Comparison of ENCODE assay signal across 8 cellular contexts in genomic region chr16:68644715-68645493, GRCh38. TPM values are rescaled to one million over a fixed set of nuclear protein-coding genes. Genes with fewer than 3 reads are reported as not detected.
DNase-seq lines count a peak whose midpoint lies in the region; ATAC-seq and TF ChIP-seq lines count a peak whose summit lies in the region.

Gene CDH3, plus strand, starts transcription at chr16:68645310. Its CDS starts 70 bp downstream, at chr16:68645380.

- H3K9ac ChIP-seq in IMR-90 (ENCODE audit: low read depth, low read length) (no peak within 1 kb of the TSS), skeletal muscle satellite cell (ENCODE audit: low read depth, low read length) (no peak within 1 kb of the TSS)

- H2AFZ ChIP-seq in IMR-90 (replicated peaks; ENCODE audit: low read length, poor library complexity) = no peak within 1 kb of the TSS
- peak within 1 kb of the TSS; percentile 82 for H2AFZ ChIP-seq in hepatocyte

- H2BK120ac ChIP-seq in IMR-90 (ENCODE audit: low read depth, low read length) = no peak within 1 kb of the TSS

- peaks cover 33% of the 10 kb centered on the region for H3K79me2 ChIP-seq in hepatocyte

- no peak within 1 kb of the TSS for H2BK15ac ChIP-seq in IMR-90 (ENCODE audit: low read depth, low read length)

- no peak within 1 kb of the TSS for H4K91ac ChIP-seq in IMR-90 (ENCODE audit: insufficient read depth, low read depth, low read length)

- 5% methylated on average over 13 of the region's 53 CpGs; no CpG with 5 or more reads in 1 of the 2 experiments for WGBS in IMR-90 (ENCODE audit: extremely low coverage in 2 of 2, insufficient read length in 1 of 2), 2 experiments
- WGBS in hepatocyte (ENCODE audit: low lambda C conversion rate, missing lambda C conversion rate) = 2% methylated on average over 45 of the region's 53 CpGs

- H3K56ac ChIP-seq in IMR-90 (ENCODE audit: extremely low read depth, insufficient read depth, low read length) = no peak within 1 kb of the TSS

- H3K36me3 ChIP-seq in CD8-positive, alpha-beta memory T cell (ENCODE audit: insufficient read depth, low read length) = no peaks in the 10 kb centered on the region
- H3K36me3 ChIP-seq in IMR-90 (ENCODE audit: control insufficient read depth, insufficient read depth, low read length) (no peaks in the 10 kb centered on the region), hepatocyte (replicated peaks; ENCODE audit: insufficient read depth, low read depth) (no peaks in the 10 kb centered on the region), skeletal muscle satellite cell (ENCODE audit: insufficient read depth, low read length) (no peaks in the 10 kb centered on the region)

- H3K9me3 ChIP-seq in CD8-positive, alpha-beta memory T cell (ENCODE audit: low read length) = no peaks in the 10 kb centered on the region
- H3K9me3 ChIP-seq in IMR-90 (ENCODE audit: control insufficient read depth, insufficient read depth, low read length) (no peaks in the 10 kb centered on the region), hepatocyte (ENCODE audit: low read depth) (no peaks in the 10 kb centered on the region), skeletal muscle satellite cell (replicated peaks; ENCODE audit: low read length) (no peaks in the 10 kb centered on the region)

- CTCF ChIA-PET in CD8-positive, alpha-beta memory T cell (lab: Charles Lee) = interaction anchor here (1.0 kb wide), 1 partner anchor 116 kb away, joined by 4 read pairs; no protein-coding TSS in a partner anchor
- CTCF ChIA-PET in IMR-90 (lab: Yijun Ruan, JAX) = no interaction called here

- H3K4me2 ChIP-seq in IMR-90 (ENCODE audit: low read depth, low read length) = no peak within 1 kb of the TSS
- peak within 1 kb of the TSS; percentile 85 for H3K4me2 ChIP-seq in hepatocyte
- H3K4me2 ChIP-seq in skeletal muscle satellite cell (ENCODE audit: low read length) = peak within 1 kb of the TSS; percentile 13

- H3K27me3 ChIP-seq in CD8-positive, alpha-beta memory T cell (ENCODE audit: insufficient read depth, low read length, poor library complexity, severe bottlenecking) = peaks cover 51% of the 10 kb centered on the region
- H3K27me3 ChIP-seq in IMR-90 (ENCODE audit: control insufficient read depth, insufficient read depth, low read length) = peaks cover 59% of the 10 kb centered on the region
- peaks cover 13% of the 10 kb centered on the region for H3K27me3 ChIP-seq in hepatocyte
- H3K27me3 ChIP-seq in skeletal muscle satellite cell (ENCODE audit: control insufficient read depth, insufficient read depth, low read length) = peaks cover 73% of the 10 kb centered on the region

- POLR2A ChIA-PET in CD8-positive, alpha-beta memory T cell (lab: Charles Lee) = no interaction called here
- POLR2A ChIA-PET in IMR-90 (lab: Charles Lee; ENCODE audit: unreplicated experiment) = no interaction called here

- H3K9me1 ChIP-seq in IMR-90 (ENCODE audit: insufficient read depth, low read length) = no peaks in the 10 kb centered on the region

- peak; percentile 16; the same call in 1 of the 2 replicates for ATAC-seq in IMR-90 (ENCODE audit: low read depth)
- ATAC-seq in GM19324 (IDR thresholded peaks at IDR 0.05; ENCODE audit: low FRiP score, unreplicated experiment) = no peak

- peak within 1 kb of the TSS; percentile 13 for H2AK9ac ChIP-seq in IMR-90 (replicated peaks; ENCODE audit: low read depth, low read length, poor library complexity)

- no peaks in the 10 kb centered on the region for H4K20me1 ChIP-seq in IMR-90 (ENCODE audit: insufficient read depth, low read length)
- H4K20me1 ChIP-seq in hepatocyte (ENCODE audit: insufficient read depth, poor library complexity, severe bottlenecking) = no peaks in the 10 kb centered on the region

- no peak within 1 kb of the TSS for H2BK5ac ChIP-seq in IMR-90 (ENCODE audit: low read depth, low read length, poor library complexity, severe bottlenecking)

- no peak within 1 kb of the TSS for H3K4ac ChIP-seq in IMR-90 (ENCODE audit: low read depth, low read length)

- H3K23ac ChIP-seq in IMR-90 (ENCODE audit: low read depth, low read length) = no peak within 1 kb of the TSS

- no TSS peak for BruUV-seq in IMR-90 (replicated peaks; lab: Mats Ljungman, UMichigan)

- no peak for TF ChIP-seq RAD21 in IMR-90 (IDR thresholded peaks at IDR 0.05; ENCODE audit: low read length)

- no peak within 1 kb of the TSS for H3K27ac ChIP-seq in CD8-positive, alpha-beta memory T cell (ENCODE audit: low read depth, low read length)
- H3K27ac ChIP-seq in IMR-90 (ENCODE audit: insufficient read depth, low read length) (no peak within 1 kb of the TSS), hepatocyte (peak within 1 kb of the TSS; percentile 91)

- peaks cover 9 to 27% (median 12%) of the 10 kb centered on the region in 3 donors for H3K4me1 Mint-ChIP-seq in CD8-positive, alpha-beta memory T cell

- peak within 1 kb of the TSS; percentile 48 to 89 (median 67) for H3K4me3 Mint-ChIP-seq in CD8-positive, alpha-beta memory T cell

- no peak within 1 kb of the TSS for H3K18ac ChIP-seq in IMR-90 (ENCODE audit: low read depth, low read length)

- H3K36me3 Mint-ChIP-seq in CD8-positive, alpha-beta memory T cell = no peaks in the 10 kb centered on the region

- no peak within 1 kb of the TSS for H4K8ac ChIP-seq in IMR-90 (ENCODE audit: low read depth in 2 of 2, low read length in 2 of 2)

- H2BK20ac ChIP-seq in IMR-90 (ENCODE audit: low read depth, low read length) = no peak within 1 kb of the TSS

- peaks cover 13% of the 10 kb centered on the region for H3K4me1 ChIP-seq in CD8-positive, alpha-beta memory T cell (ENCODE audit: insufficient read depth, low read length)
- H3K4me1 ChIP-seq in IMR-90 (ENCODE audit: control insufficient read depth, insufficient read depth, low read length) = no peaks in the 10 kb centered on the region
- peaks cover 45% of the 10 kb centered on the region for H3K4me1 ChIP-seq in hepatocyte (ENCODE audit: insufficient read depth)
- peaks cover 9% of the 10 kb centered on the region for H3K4me1 ChIP-seq in skeletal muscle satellite cell (ENCODE audit: control insufficient read depth, insufficient read depth, low read length)

- intact Hi-C loops in IMR-90 (cut with micrococcal nuclease) = no loop called here

- H3K27ac Mint-ChIP-seq in CD8-positive, alpha-beta memory T cell = no peak within 1 kb of the TSS

- no peak for TF ChIP-seq CTCF in IMR-90 (conservative IDR thresholded peaks at IDR 0.05; ENCODE audit: low read depth, low read length)
- TF ChIP-seq CTCF in hepatocyte (IDR thresholded peaks at IDR 0.05; ENCODE audit: poor library complexity) = no peak

- H4K5ac ChIP-seq in IMR-90 (ENCODE audit: low read depth, low read length) = no peak within 1 kb of the TSS

- in situ Hi-C loops in IMR-90 (cut with MboI; ENCODE audit: low sequenced_read_pairs) = no loop called here

- DNase-seq in CD8-positive, alpha-beta memory T cell = peak in 2 of 5 donors; percentile 13 to 25
- DNase-seq in IMR-90 = no peak
- peak; percentile 44 for DNase-seq in activated T-cell treated with anti-CD3 and anti-CD28 coated beads, Interleukin-2, amount 50 U/mL, for 1 hour
- peak; percentile 80 for DNase-seq in hepatocyte (ENCODE audit: low spot score)
- no peak for DNase-seq in NOMO-1 treated with dmso at 0.1 percent for 144 hours (lab: John Stamatoyannopoulos, UW; ENCODE audit: unreplicated experiment)
- DNase-seq in glomerular visceral epithelial cell (ENCODE audit: extremely low spot score) = no peak

- H3K9me2 ChIP-seq in hepatocyte (replicated peaks; ENCODE audit: insufficient read depth) = no peaks in the 10 kb centered on the region

- H3K9me3 Mint-ChIP-seq in CD8-positive, alpha-beta memory T cell = no peaks in the 10 kb centered on the region

- TF ChIP-seq POLR2A in IMR-90 (IDR thresholded peaks at IDR 0.05; ENCODE audit: low read depth, low read length) = no peak

- dilution Hi-C loops in IMR-90 (cut with HindIII; ENCODE audit: low sequenced_read_pairs, unreplicated experiment) = no loop called here

- H3K79me1 ChIP-seq in IMR-90 (ENCODE audit: low read depth in 1 of 2, low read length in 2 of 2) = no peaks in the 10 kb centered on the region

- H3K14ac ChIP-seq in IMR-90 (replicated peaks; ENCODE audit: low read depth, low read length) = no peak within 1 kb of the TSS

- H2AK5ac ChIP-seq in IMR-90 (ENCODE audit: low read depth, low read length) = no peak within 1 kb of the TSS

- H3K4me3 ChIP-seq in CD8-positive, alpha-beta memory T cell (ENCODE audit: low read length) = no peak within 1 kb of the TSS
- no peak within 1 kb of the TSS for H3K4me3 ChIP-seq in IMR-90 (ENCODE audit: insufficient read depth, low read depth, low read length)
- peak within 1 kb of the TSS; percentile 77 for H3K4me3 ChIP-seq in hepatocyte
- no peak within 1 kb of the TSS for H3K4me3 ChIP-seq in skeletal muscle satellite cell (ENCODE audit: low read length)

- H3K27me3 Mint-ChIP-seq in CD8-positive, alpha-beta memory T cell = peaks cover 61 to 67% of the 10 kb centered on the region in 2 donors

TF ChIP-seq in IMR-90, 13 proteins besides CTCF, POLR2A, EP300 and RAD21:
- no peak for TF ChIP-seq BHLHE40 (IDR thresholded peaks at IDR 0.05; ENCODE audit: low read depth, low read length)
- TF ChIP-seq FOS (IDR thresholded peaks at IDR 0.05; ENCODE audit: low read depth, low read length) = no peak
- no peak for TF ChIP-seq NFE2L2 (IDR thresholded peaks at IDR 0.05; ENCODE audit: low read depth, low read length)
- no peak for TF ChIP-seq SMC3 (IDR thresholded peaks at IDR 0.05; ENCODE audit: low read depth, low read length)
- no peak for TF ChIP-seq CEBPB (IDR thresholded peaks at IDR 0.05; ENCODE audit: low read depth, low read length)
- no peak for TF ChIP-seq MAFK (IDR thresholded peaks at IDR 0.05; ENCODE audit: low read depth, low read length)
- TF ChIP-seq CHD1 (IDR thresholded peaks at IDR 0.05; ENCODE audit: low read depth, low read length) = no peak

RNA-seq across cellular contexts. Expression of gene CDH3, which starts in this region (rescaled TPM):
- not detected for total RNA-seq in CD8-positive, alpha-beta memory T cell
- polyA plus RNA-seq in CD8-positive, alpha-beta memory T cell = 0.14 TPM
- total RNA-seq in IMR-90 (2012; rRNA removed) = not detected in 2 replicates
- not detected in 2 replicates for polyA plus RNA-seq in IMR-90 (2012; rRNA removed)
- polyA plus RNA-seq in IMR-90 (2012; cell fraction: cytosol; rRNA removed) = not detected in 2 replicates
- polyA plus RNA-seq in IMR-90 (2012; cell fraction: nucleus; rRNA removed; ENCODE audit: low replicate concordance) = not detected in 2 replicates
- total RNA-seq in hepatocyte = 73.2 and 77.6 TPM in 2 replicates
- polyA plus RNA-seq in hepatocyte = 62.4 and 77.4 TPM in 2 replicates
- under 0.01 TPM in 1 of 2 replicates, not detected in the other for total RNA-seq in skeletal muscle satellite cell (2012; rRNA removed)

Comparison
In these comparisons a context has a peak if more than half of its experiments do, and no peak if none do; other contexts are left out.
1. RNA of gene CDH3 (total RNA-seq): 73.2 to 77.6 TPM in hepatocyte; not detected in CD8-positive, alpha-beta memory T cell and not detected in IMR-90; every median in the first group is over 10 times any median in the second.
2. RNA of gene CDH3 (polyA plus RNA-seq): 62.4 to 77.4 TPM in hepatocyte; 0.14 TPM in CD8-positive, alpha-beta memory T cell (single experiment) and not detected in IMR-90; every median in the first group is over 10 times any median in the second.
3. Peak in ATAC-seq in IMR-90; RNA of the gene not detected or under 1 TPM.
4. DNase-seq: peak in activated T-cell treated with anti-CD3 and anti-CD28 coated beads, Interleukin-2, amount 50 U/mL, for 1 hour (single experiment) and hepatocyte (single experiment); none in IMR-90 (single experiment), NOMO-1 treated with dmso at 0.1 percent for 144 hours (single experiment) and glomerular visceral epithelial cell (single experiment).